ENCODE assay signal across 14 cellular contexts in the genomic region with DNA sequence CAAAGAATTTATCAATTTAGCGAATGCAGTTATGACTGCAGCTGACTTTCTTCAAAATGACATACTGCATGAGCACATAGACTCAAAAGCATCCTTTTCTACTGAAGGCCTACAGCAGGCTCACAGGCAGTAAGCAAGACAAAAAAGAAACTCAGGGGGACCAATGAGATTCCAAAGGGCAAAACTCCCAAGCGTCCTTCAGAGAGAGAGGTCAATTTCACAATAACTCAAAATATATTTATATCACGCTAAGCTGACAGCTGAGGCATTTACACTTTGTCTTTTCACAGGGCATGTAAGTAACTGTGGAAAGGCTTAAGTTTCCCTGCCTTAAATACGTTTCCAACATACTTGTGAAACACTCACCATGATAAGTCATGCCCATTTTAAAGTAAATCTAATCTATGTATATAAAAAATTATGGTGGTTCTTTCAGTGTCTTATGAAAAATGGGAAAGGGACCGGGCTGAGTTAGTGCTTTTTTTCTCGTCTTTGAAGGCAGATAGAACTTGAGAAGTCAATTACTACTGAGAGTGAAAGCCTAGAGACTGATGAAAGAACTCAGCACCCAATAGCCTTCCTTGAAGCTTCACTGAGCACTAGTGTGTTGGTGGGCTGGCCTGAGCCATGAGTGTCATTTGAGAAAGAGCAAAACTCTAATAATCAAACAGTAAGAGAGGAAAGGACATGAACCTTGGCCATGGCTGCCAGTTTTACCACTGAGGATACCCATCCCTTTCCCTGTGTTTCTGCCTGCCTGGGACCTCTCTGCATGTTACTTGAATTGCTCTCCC.
"Had no signal": no experiment of that assay in that cellular context is flagged by ENCODE, and none has a peak within 500 bp of the region (broad histone marks: within the 10 kb centered on the region; RNA-seq: fewer than 3 reads in every experiment).

No MANE protein-coding gene starts in this region.

- H3K36me3 Mint-ChIP-seq: neural progenitor cell had no signal

- H3K9ac ChIP-seq: neural progenitor cell had no signal

- H3K4me3 Mint-ChIP-seq: activated CD4-positive, alpha-beta T cell treated with anti-CD3 and anti-CD28 coated beads, Interleukin-2, amount 10 ng/mL, durations not matched to agents 7 days and 5 days; activated naive CD8-positive, alpha-beta T cell treated with anti-CD3 and anti-CD28 coated beads, Interleukin-2, amount 50 U/mL, for 24 hours; effector memory CD8-positive, alpha-beta T cell; neural progenitor cell; stimulated activated naive CD8-positive, alpha-beta T cell treated with anti-CD3 and anti-CD28 coated beads, Interleukin-15, Interleukin-2, amounts not matched to agents 100 ng/mL and 50 ng/mL, for 24 hours had no signal

- H3K4me3 ChIP-seq: neural progenitor cell had no signal

- H3K36me3 ChIP-seq: neural progenitor cell had no signal

- H3K27ac ChIP-seq: epithelial cell of prostate, neural progenitor cell had no signal

- DNase-seq: activated CD4-positive, alpha-beta T cell treated with anti-CD3 and anti-CD28 coated beads, Interleukin-2, amount 10 ng/mL, durations not matched to agents 7 days and 5 days; activated CD4-positive, CD25-positive, alpha-beta regulatory T cell; activated CD8-positive, alpha-beta memory T cell treated with anti-CD3 and anti-CD28 coated beads for 24 hours; activated naive CD4-positive, alpha-beta T cell treated with Interleukin-2 at 50 U/mL for 16 hours; activated naive CD8-positive, alpha-beta T cell treated with anti-CD3 and anti-CD28 coated beads, Interleukin-2, amount 50 U/mL, for 24 hours; caudate nucleus; cortex of kidney; effector memory CD8-positive, alpha-beta T cell; left colon; stimulated activated CD4-positive, alpha-beta T cell treated with anti-CD3 and anti-CD28 coated beads, Interleukin-4, amount 100 ng/mL, for 24 hours; T-helper 2 cell had no signal

- H3K4me1 Mint-ChIP-seq: activated CD4-positive, alpha-beta T cell treated with anti-CD3 and anti-CD28 coated beads, Interleukin-2, amount 10 ng/mL, durations not matched to agents 7 days and 5 days; activated naive CD8-positive, alpha-beta T cell treated with anti-CD3 and anti-CD28 coated beads, Interleukin-2, amount 50 U/mL, for 24 hours; neural progenitor cell had no signal

- H3K27me3 ChIP-seq: neural progenitor cell had no signal

- H3K4me2 ChIP-seq: neural progenitor cell had no signal

- H3K9me3 Mint-ChIP-seq: activated CD4-positive, alpha-beta T cell treated with anti-CD3 and anti-CD28 coated beads, Interleukin-2, amount 10 ng/mL, durations not matched to agents 7 days and 5 days; activated naive CD8-positive, alpha-beta T cell treated with anti-CD3 and anti-CD28 coated beads, Interleukin-2, amount 50 U/mL, for 24 hours; effector memory CD8-positive, alpha-beta T cell; neural progenitor cell; stimulated activated naive CD8-positive, alpha-beta T cell treated with anti-CD3 and anti-CD28 coated beads, Interleukin-15, Interleukin-2, amounts not matched to agents 100 ng/mL and 50 ng/mL, for 24 hours had no signal

- H3K27me3 Mint-ChIP-seq: effector memory CD8-positive, alpha-beta T cell had no signal

- ATAC-seq: activated naive CD8-positive, alpha-beta T cell treated with anti-CD3 and anti-CD28 coated beads, Interleukin-2, amount 50 U/mL, for 24 hours; effector memory CD8-positive, alpha-beta T cell; left colon had no signal

- H3K27ac Mint-ChIP-seq: activated CD4-positive, alpha-beta T cell treated with anti-CD3 and anti-CD28 coated beads, Interleukin-2, amount 10 ng/mL, durations not matched to agents 7 days and 5 days; activated naive CD8-positive, alpha-beta T cell treated with anti-CD3 and anti-CD28 coated beads, Interleukin-2, amount 50 U/mL, for 24 hours; effector memory CD8-positive, alpha-beta T cell; neural progenitor cell; stimulated activated naive CD8-positive, alpha-beta T cell treated with anti-CD3 and anti-CD28 coated beads, Interleukin-15, Interleukin-2, amounts not matched to agents 100 ng/mL and 50 ng/mL, for 24 hours had no signal
